ENCODE assay signal across 12 cellular contexts in the genomic region with DNA sequence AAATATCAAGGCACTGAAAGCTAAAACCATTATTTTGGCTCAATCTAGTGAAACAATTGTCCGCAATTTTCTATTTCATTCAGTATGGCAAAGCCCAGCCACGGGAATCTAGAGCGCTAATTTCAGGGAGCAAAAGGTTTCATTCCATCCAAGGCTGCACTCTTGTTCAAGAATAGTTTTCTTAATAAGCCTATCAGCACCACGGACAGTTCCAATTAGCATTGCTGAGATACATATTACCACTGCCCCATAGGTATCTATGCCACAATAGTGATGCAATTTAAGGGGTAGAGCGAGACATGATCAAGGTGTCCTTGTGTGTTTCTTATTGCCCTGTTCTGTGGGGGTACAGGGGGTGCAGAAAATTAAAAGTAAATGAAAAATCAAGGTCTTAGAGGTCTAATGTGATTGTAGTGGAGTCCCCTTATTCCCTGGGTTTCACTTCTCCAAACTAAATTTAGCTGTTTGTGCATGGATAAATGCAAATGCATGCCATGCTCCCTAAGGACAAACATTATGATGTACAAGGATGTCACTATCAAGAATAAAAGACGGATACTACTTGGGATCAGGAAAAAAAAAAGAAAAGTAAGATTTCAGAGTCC. TPM values are rescaled to one million over a fixed set of nuclear protein-coding genes. Genes with fewer than 3 reads are reported as not detected.
DNase-seq lines count a peak whose midpoint lies in the region; ATAC-seq lines count a peak whose summit lies in the region.
"Had no signal": no experiment of that assay in that cellular context is flagged by ENCODE, and none has a peak within 500 bp of the region (broad histone marks: within the 10 kb centered on the region; RNA-seq: fewer than 3 reads in every experiment).

No MANE protein-coding gene starts in this region.

- no peak for ATAC-seq in activated T-cell treated with anti-CD3 and anti-CD28 coated beads, Interleukin-2, amount 50 U/mL, for 72 hours (replicated peaks in 1 of 2)
- ATAC-seq in GM18907 (IDR thresholded peaks at IDR 0.05; ENCODE audit: unreplicated experiment) = no peak

- peaks cover 1% of the 10 kb centered on the region in 2 donors for H3K9me3 Mint-ChIP-seq in activated T-cell treated with anti-CD3 and anti-CD28 coated beads, Interleukin-2, amount 50 U/mL, for 72 hours

- H3K27me3 Mint-ChIP-seq in activated T-cell treated with anti-CD3 and anti-CD28 coated beads, Interleukin-2, amount 50 U/mL, for 72 hours (ENCODE audit: low read depth) = peaks cover 8% of the 10 kb centered on the region

- H3K27ac Mint-ChIP-seq in activated T-cell treated with anti-CD3 and anti-CD28 coated beads, Interleukin-2, amount 50 U/mL, for 72 hours = no peak overlapping the region

- no peaks in the 10 kb centered on the region for H3K36me3 Mint-ChIP-seq in activated T-cell treated with anti-CD3 and anti-CD28 coated beads, Interleukin-2, amount 50 U/mL, for 72 hours (ENCODE audit: insufficient read depth in 2 of 2)

- H3K4me1 Mint-ChIP-seq in activated T-cell treated with anti-CD3 and anti-CD28 coated beads, Interleukin-2, amount 50 U/mL, for 72 hours (ENCODE audit: low read depth) = no peaks in the 10 kb centered on the region
- H3K4me1 Mint-ChIP-seq: central memory CD8-positive, alpha-beta T cell had no signal

- DNase-seq in AML-193 (lab: John Stamatoyannopoulos, UW) (peak; percentile 19 to 32), LHCN-M2 (ENCODE audit: low read depth) (peak; percentile 57), amniotic epithelial cell (ENCODE audit: low read depth) (peak; percentile 67), iPS-NIHi7 (ENCODE audit: extremely low spot score) (peak; percentile 34), NCI-H1436 (lab: John Stamatoyannopoulos, UW) (no peak), NCI-H2107 treated with DMSO at 0.1 percent for 48 hours (lab: John Stamatoyannopoulos, UW; ENCODE audit: unreplicated experiment) (no peak)
- no peak for DNase-seq in activated T-cell treated with anti-CD3 and anti-CD28 coated beads, Interleukin-2, amount 50 U/mL, for 72 hours
- DNase-seq: activated CD4-positive, alpha-beta T cell treated with anti-CD3 and anti-CD28 coated beads, Interleukin-2, amount 50 U/mL, for 1 hour; NCI-H446; stimulated activated CD4-positive, alpha-beta T cell treated with anti-CD3 and anti-CD28 coated beads, Interleukin-4, amount 100 ng/mL, for 4 hours had no signal

- no peak overlapping the region for H3K4me3 Mint-ChIP-seq in activated T-cell treated with anti-CD3 and anti-CD28 coated beads, Interleukin-2, amount 50 U/mL, for 72 hours
- H3K4me3 Mint-ChIP-seq: central memory CD8-positive, alpha-beta T cell had no signal

RNA-seq across cellular contexts. Expression of gene SPOCK1, which starts 45.5 kb away (rescaled TPM):
- 23.2 and 31.4 TPM in 2 replicates for total RNA-seq in LHCN-M2 (2014; rRNA removed)
- polyA plus RNA-seq in LHCN-M2 (2012) = 46.3 TPM
- not detected for total RNA-seq in activated T-cell treated with anti-CD3 and anti-CD28 coated beads, Interleukin-2, amount 50 U/mL, for 72 hours

Comparison
In these comparisons a context has a peak if more than half of its experiments do, and no peak if none do; other contexts are left out.
1. DNase-seq: peak in AML-193 (2 of 2), LHCN-M2 (single experiment), amniotic epithelial cell (single experiment) and iPS-NIHi7 (single experiment); none in NCI-H1436 (single experiment), activated T-cell treated with anti-CD3 and anti-CD28 coated beads, Interleukin-2, amount 50 U/mL, for 72 hours (0 of 2) and NCI-H2107 treated with DMSO at 0.1 percent for 48 hours (single experiment).
2. RNA of gene SPOCK1, which starts 45.5 kb away (total RNA-seq): 23.2 to 31.4 TPM in LHCN-M2; not detected in activated T-cell treated with anti-CD3 and anti-CD28 coated beads, Interleukin-2, amount 50 U/mL, for 72 hours; every median in the first group is over 10 times any median in the second.